ENCODE assay signal across 9 cellular contexts in the genomic region with DNA sequence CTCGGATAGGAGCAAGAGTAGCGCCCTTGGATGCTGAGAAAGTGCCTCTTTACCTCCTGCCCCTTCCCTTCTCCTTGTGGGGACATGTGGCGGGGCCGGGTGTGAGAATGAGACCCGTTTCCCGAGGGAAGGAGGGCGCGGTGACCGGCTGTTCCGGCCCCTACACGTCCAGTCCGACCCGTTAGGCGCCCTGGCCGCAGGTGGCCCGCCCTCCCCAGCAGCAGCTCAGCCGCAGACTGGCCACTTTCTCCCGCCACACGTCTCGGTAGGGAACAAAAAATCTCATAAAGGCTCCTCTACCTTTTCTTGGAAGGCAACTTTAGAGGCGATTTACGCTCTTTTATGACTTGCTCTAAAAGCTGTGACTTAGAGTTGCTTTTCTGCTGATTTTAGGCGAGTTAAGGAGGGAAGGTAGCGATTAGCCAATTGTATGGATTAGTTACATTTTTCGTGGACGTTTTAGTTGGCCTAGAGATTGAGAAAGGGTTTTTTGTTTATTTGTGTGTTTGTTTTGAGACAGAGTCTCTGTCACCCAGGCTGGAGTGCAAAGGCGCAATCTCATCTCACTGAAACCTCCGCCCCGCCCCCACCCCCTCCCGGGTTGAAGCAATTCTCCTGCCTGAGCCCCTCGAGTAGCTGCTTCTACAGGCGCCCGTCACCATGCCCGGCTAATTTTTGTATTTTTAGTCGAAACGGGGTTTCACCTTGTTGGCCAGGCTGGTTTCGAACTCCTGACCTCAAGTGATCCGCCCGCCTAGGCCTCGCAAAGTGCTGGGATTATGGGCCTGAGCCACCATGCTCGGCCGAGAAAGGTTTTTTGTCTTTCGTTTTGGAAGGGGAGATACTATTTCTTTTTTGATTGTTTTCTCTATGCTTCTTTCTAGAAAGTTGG. TPM values are rescaled to one million over a fixed set of nuclear protein-coding genes. Genes with fewer than 3 reads are reported as not detected.
DNase-seq lines count a peak whose midpoint lies in the region; ATAC-seq, FAIRE-seq and TF ChIP-seq lines count a peak whose summit lies in the region.
"Had no signal": no experiment of that assay in that cellular context is flagged by ENCODE, and none has a peak within 500 bp of the region (broad histone marks: within the 10 kb centered on the region; RNA-seq: fewer than 3 reads in every experiment).

No MANE protein-coding gene starts in this region.

- WGBS in K562 (ENCODE audit: insufficient coverage, low coverage, missing lambda C conversion rate) = 20% methylated on average over 41 of the region's 43 CpGs
- WGBS in thyroid gland, 2 donors = 56 to 68% methylated on average over 26 to 43 of the region's 43 CpGs

- intact Hi-C loops in K562 (cut with micrococcal nuclease) = no loop called here
- intact Hi-C loops in thyroid gland (cut with DNase I) = loop anchor here (5.0 kb wide), 1 partner anchor 46 kb away; no protein-coding TSS in a partner anchor

- H3K27me3 Mint-ChIP-seq in activated T-cell treated with anti-CD3 and anti-CD28 coated beads, Interleukin-2, amount 50 U/mL, for 24 hours = peaks cover 41% of the 10 kb centered on the region
- H3K27me3 Mint-ChIP-seq in stimulated activated memory B cell treated with anti-CD40 and anti-IgM and Interleukin-4, amounts not matched to agents 10 μg/mL and 1 μg/mL and 100 μg/mL, for 72 hours = peaks cover 61% of the 10 kb centered on the region

- no peak overlapping the region for H3K4me3 ChIP-seq in K562
- H3K4me3 ChIP-seq in thyroid gland (replicated peaks in 1 of 3) = peak overlapping the region; percentile 2 to 54 (median 53)

- H2AFZ ChIP-seq in K562 (ENCODE audit: low read depth, low read length) = 0 out of 2 replicates have a peak overlapping the region, but pooled peaks have one; percentile 32

- POLR2A ChIA-PET in K562 (lab: Yijun Ruan, JAX) = no interaction called here

- H3K27ac ChIP-seq in K562 (ENCODE audit: extremely low read depth, low read depth, low read length) (no peak overlapping the region), thyroid gland (peak overlapping the region; percentile 84 to 96 (median 94))

- no peaks in the 10 kb centered on the region for H3K9me3 ChIP-seq in K562 (replicated peaks; ENCODE audit: control insufficient read depth, insufficient read depth, low read depth, low read length)
- H3K9me3 ChIP-seq in thyroid gland = no peaks in the 10 kb centered on the region

- H3K27ac Mint-ChIP-seq in activated T-cell treated with anti-CD3 and anti-CD28 coated beads, Interleukin-2, amount 50 U/mL, for 24 hours = no peak overlapping the region
- no peak overlapping the region for H3K27ac Mint-ChIP-seq in stimulated activated memory B cell treated with anti-CD40 and anti-IgM and Interleukin-4, amounts not matched to agents 10 μg/mL and 1 μg/mL and 100 μg/mL, for 72 hours
- H3K27ac Mint-ChIP-seq: CD4-positive, CD25-positive, alpha-beta regulatory T cell had no signal

- TF ChIP-seq CTCF in K562 (IDR thresholded peaks at IDR 0.05 in 2 of 3, conservative IDR thresholded peaks at IDR 0.05 in 1 of 3; ENCODE audit: insufficient read depth in 2 of 3, low read depth in 1 of 3, low read length in 3 of 3) = no peak
- TF ChIP-seq CTCF in thyroid gland (IDR thresholded peaks at IDR 0.05) = no peak

- in situ Hi-C loops in K562 (cut with MboI) = no loop called here

- BruUV-seq in K562 (replicated peaks; lab: Mats Ljungman, UMichigan) = no TSS peak

- no peak for FAIRE-seq in K562 (lab: Jason Lieb, UNC)

- TF ChIP-seq RAD21 in K562 (CRISPR knock-in tag; conservative IDR thresholded peaks at IDR 0.05 in 1 of 2, IDR thresholded peaks at IDR 0.05 in 1 of 2) = no peak

- CTCF ChIA-PET in K562 (lab: Yijun Ruan, JAX; ENCODE audit: low intra/inter-chr PET ratio) = no interaction called here

- no peaks in the 10 kb centered on the region for H3K9me1 ChIP-seq in K562 (ENCODE audit: control insufficient read depth, insufficient read depth, low read length)

- no peak for TF ChIP-seq EP300 in K562 (IDR thresholded peaks at IDR 0.05; ENCODE audit: low read length)

- H3K79me2 ChIP-seq in K562 (ENCODE audit: control insufficient read depth, insufficient read depth, low read length) = no peaks in the 10 kb centered on the region

- peak; percentile 14; the same call in 1 of the 3 replicates for ATAC-seq in K562
- ATAC-seq in stimulated activated memory B cell treated with anti-CD40 and anti-IgM and Interleukin-4, amounts not matched to agents 10 μg/mL and 1 μg/mL and 100 μg/mL, for 72 hours = no peak

- no peaks in the 10 kb centered on the region for H3K36me3 ChIP-seq in K562 (ENCODE audit: control insufficient read depth, insufficient read depth, low read length)
- H3K36me3 ChIP-seq in thyroid gland = no peaks in the 10 kb centered on the region

- H3K4me1 ChIP-seq in K562 (replicated peaks in 1 of 2; ENCODE audit: control insufficient read depth in 2 of 2, insufficient read depth in 2 of 2, low read length in 2 of 2) = peaks cover 0 to 14% of the 10 kb centered on the region in 2 experiments; a peak in 3 of 5 replicates
- H3K4me1 ChIP-seq in thyroid gland = peaks cover 5 to 12% of the 10 kb centered on the region in 2 donors

- no peaks in the 10 kb centered on the region for H4K20me1 ChIP-seq in K562 (replicated peaks; ENCODE audit: control insufficient read depth, insufficient read depth, low read length)

- H3K4me2 ChIP-seq in K562 (ENCODE audit: insufficient read depth, low read length) = no peak overlapping the region; the same call in 1 of the 2 replicates

- H3K27me3 ChIP-seq in K562 (ENCODE audit: control insufficient read depth in 2 of 2, insufficient read depth in 2 of 2, low read length in 2 of 2) (peaks cover 7 to 37% of the 10 kb centered on the region in 2 experiments; a peak in 4 of 5 replicates), thyroid gland (no peaks in the 10 kb centered on the region)

- no peaks in the 10 kb centered on the region for H3K9me3 Mint-ChIP-seq in activated T-cell treated with anti-CD3 and anti-CD28 coated beads, Interleukin-2, amount 50 U/mL, for 24 hours
- no peaks in the 10 kb centered on the region for H3K9me3 Mint-ChIP-seq in stimulated activated memory B cell treated with anti-CD40 and anti-IgM and Interleukin-4, amounts not matched to agents 10 μg/mL and 1 μg/mL and 100 μg/mL, for 72 hours
- H3K9me3 Mint-ChIP-seq: CD4-positive, CD25-positive, alpha-beta regulatory T cell had no signal

- H3K9ac ChIP-seq in K562 (ENCODE audit: insufficient read depth in 1 of 2, low read depth in 2 of 2, low read length in 2 of 2) = no peak overlapping the region

- no peak for DNase-seq in activated T-cell treated with anti-CD3 and anti-CD28 coated beads, Interleukin-2, amount 50 U/mL, for 24 hours
- DNase-seq in activated T-cell treated with anti-CD3 and anti-CD28 coated beads, Interleukin-2, amount 50 U/mL, for 48 hours = no peak
- no peak for DNase-seq in K562 (ENCODE audit: extremely low read depth in 1 of 4, low spot score in 3 of 4)
- DNase-seq in left kidney (ENCODE audit: low read depth, low spot score) = peak; percentile 63
- peak; percentile 57 to 58 for DNase-seq in thyroid gland
- DNase-seq in SHP77 treated with DMSO at 0.1 percent for 48 hours (lab: John Stamatoyannopoulos, UW) = no peak
- no peak for DNase-seq in NCI-H2196 treated with DMSO at 0.1 percent for 48 hours (lab: John Stamatoyannopoulos, UW; ENCODE audit: unreplicated experiment)

- H3K4me3 Mint-ChIP-seq in activated T-cell treated with anti-CD3 and anti-CD28 coated beads, Interleukin-2, amount 50 U/mL, for 24 hours = peak overlapping the region; percentile 73
- H3K4me3 Mint-ChIP-seq in stimulated activated memory B cell treated with anti-CD40 and anti-IgM and Interleukin-4, amounts not matched to agents 10 μg/mL and 1 μg/mL and 100 μg/mL, for 72 hours = no peak overlapping the region

- TF ChIP-seq POLR2A in K562 (conservative IDR thresholded peaks at IDR 0.05) (no peak), thyroid gland (IDR thresholded peaks at IDR 0.05) (peak in 1 of 2 donors; percentile 37)

- H3K4me1 Mint-ChIP-seq in activated T-cell treated with anti-CD3 and anti-CD28 coated beads, Interleukin-2, amount 50 U/mL, for 24 hours (ENCODE audit: low read depth) = peaks cover 4% of the 10 kb centered on the region
- peaks cover 6% of the 10 kb centered on the region for H3K4me1 Mint-ChIP-seq in stimulated activated memory B cell treated with anti-CD40 and anti-IgM and Interleukin-4, amounts not matched to agents 10 μg/mL and 1 μg/mL and 100 μg/mL, for 72 hours

- H3K36me3 Mint-ChIP-seq in activated T-cell treated with anti-CD3 and anti-CD28 coated beads, Interleukin-2, amount 50 U/mL, for 24 hours (ENCODE audit: low read depth) = no peaks in the 10 kb centered on the region
- H3K36me3 Mint-ChIP-seq in stimulated activated memory B cell treated with anti-CD40 and anti-IgM and Interleukin-4, amounts not matched to agents 10 μg/mL and 1 μg/mL and 100 μg/mL, for 72 hours = no peaks in the 10 kb centered on the region
- H3K36me3 Mint-ChIP-seq: CD4-positive, CD25-positive, alpha-beta regulatory T cell had no signal

TF ChIP-seq in K562, 482 proteins besides CTCF, POLR2A, EP300 and RAD21 (continues in another document):
- TF ChIP-seq MECOM (CRISPR knock-in tag; IDR thresholded peaks at IDR 0.05) = no peak

RNA-seq across cellular contexts. Expression of a gene that starts 8.3 kb away (rescaled TPM):
- 0.21 and 0.28 TPM in 2 replicates for total RNA-seq in K562 (2011; cell fraction: chromatin; rRNA removed; ENCODE audit: low replicate concordance)
- total RNA-seq in K562 (2011; cell fraction: nucleolus; rRNA removed) = 0.39 and 0.50 TPM in 2 replicates
- 0.37 TPM in 1 of 2 replicates, not detected in the other for total RNA-seq in K562 (2011; cell fraction: nucleoplasm; rRNA removed)
- not detected in 2 replicates for total RNA-seq in K562 (2014; rRNA removed)
- total RNA-seq in K562 (2014; rRNA removed; fragmentation: Illumina TruSeq; extraction: Trizol) = 0.07 TPM in 1 of 2 replicates, not detected in the other
- total RNA-seq in K562 (2015; rRNA removed; fragmentation: Illumina TruSeq; extraction: Trizol) = not detected in 2 replicates
- total RNA-seq in K562 (2021) = not detected in 2 replicates
- polyA plus RNA-seq in K562 (2011; rRNA removed) = 0.07 and 0.11 TPM in 2 replicates
- polyA plus RNA-seq in K562 (2011; cell fraction: cytosol; rRNA removed) = 0.15 TPM in 1 of 2 replicates, not detected in the other
- polyA plus RNA-seq in K562 (2011; cell fraction: nucleus; rRNA removed) = 0.47 TPM in 1 of 2 replicates, not detected in the other
- 0.25 TPM in 1 of 2 replicates, not detected in the other for polyA plus RNA-seq in K562 (2012)
- polyA plus RNA-seq in K562 (2014; fragmentation: Illumina TruSeq; extraction: Trizol) = 0.15 TPM in 1 of 2 replicates, not detected in the other
- not detected for polyA plus RNA-seq in K562 (2014; fragmentation: Nextera tagmentation; extraction: Ambion mirVana)
- polyA plus RNA-seq in K562 (2014; rRNA removed) = 0.17 and 0.88 TPM in 2 replicates
- polyA minus RNA-seq in K562 (2011; rRNA and poly(A)+ RNA removed) = not detected in 2 replicates
- not detected in 2 replicates for polyA minus RNA-seq in K562 (2011; cell fraction: cytosol; rRNA and poly(A)+ RNA removed)
- 0.22 and 0.27 TPM in 2 replicates for polyA minus RNA-seq in K562 (2011; cell fraction: nucleus; rRNA and poly(A)+ RNA removed)
- not detected for total RNA-seq in thyroid gland
- total RNA-seq: CD4-positive, CD25-positive, alpha-beta regulatory T cell had no signal
- polyA plus RNA-seq: CD4-positive, CD25-positive, alpha-beta regulatory T cell had no signal

Comparison
In these comparisons a context has a peak if more than half of its experiments do, and no peak if none do; other contexts are left out.
1. DNase-seq: peak in left kidney (single experiment) and thyroid gland (2 of 2); none in activated T-cell treated with anti-CD3 and anti-CD28 coated beads, Interleukin-2, amount 50 U/mL, for 24 hours (single experiment), activated T-cell treated with anti-CD3 and anti-CD28 coated beads, Interleukin-2, amount 50 U/mL, for 48 hours (0 of 2), K562 (0 of 4), SHP77 treated with DMSO at 0.1 percent for 48 hours (single experiment) and NCI-H2196 treated with DMSO at 0.1 percent for 48 hours (single experiment).